11 cellular contexts compared by ENCODE assay signal in the genomic region with DNA sequence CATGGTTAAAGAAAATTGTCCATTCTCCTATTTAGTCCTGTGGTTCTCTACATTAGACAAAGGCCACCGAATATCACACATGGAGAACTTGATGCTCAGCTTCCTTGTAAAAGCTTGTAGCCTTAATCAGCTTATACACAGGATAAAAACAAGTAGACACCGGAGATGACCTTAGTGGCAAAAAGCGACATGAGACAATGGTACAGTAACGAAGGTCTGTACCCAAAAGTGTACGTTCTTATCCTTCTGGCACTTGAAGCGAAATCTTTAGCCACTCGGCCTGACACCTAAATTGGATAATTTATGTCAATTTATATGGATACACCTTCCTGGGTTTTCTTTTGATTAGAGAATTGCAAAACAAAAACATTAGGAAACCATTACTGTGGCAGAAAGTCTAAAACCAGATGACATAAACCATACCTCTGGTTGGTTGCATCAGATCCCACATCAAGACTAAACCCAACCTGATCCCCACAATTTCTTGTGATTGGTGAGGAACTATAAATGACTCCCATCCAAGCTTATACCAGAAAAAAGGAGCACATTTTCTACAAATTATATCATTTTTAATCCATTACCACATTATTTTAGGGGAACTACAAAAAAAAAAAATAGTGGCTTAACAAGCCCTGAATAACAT. TPM values are rescaled to one million over a fixed set of nuclear protein-coding genes. Genes with fewer than 3 reads are reported as not detected.
DNase-seq lines count a peak whose midpoint lies in the region; ATAC-seq, FAIRE-seq and TF ChIP-seq lines count a peak whose summit lies in the region.
"Had no signal": no experiment of that assay in that cellular context is flagged by ENCODE, and none has a peak within 500 bp of the region (broad histone marks: within the 10 kb centered on the region; RNA-seq: fewer than 3 reads in every experiment).

No MANE protein-coding gene starts in this region.

- peaks cover 44 to 50% (median 46%) of the 10 kb centered on the region in 3 donors for H3K4me1 Mint-ChIP-seq in IgD-negative memory B cell

- DNase-seq in GM12878 (ENCODE audit: low read depth, low spot score), result no peak
- DNase-seq in NCI-H510A treated with DMSO at 0.1 percent for 48 hours (lab: John Stamatoyannopoulos, UW), result no peak
- no peak for DNase-seq in GM13977 (ENCODE audit: low spot score)
- no peak for DNase-seq in mesenteric fat pad (ENCODE audit: low spot score)
- DNase-seq: activated CD4-positive, CD25-positive, alpha-beta regulatory T cell treated with anti-CD3 and anti-CD28 coated beads, Interleukin-2, amount 50 U/mL, for 72 hours; COR-L47; RPMI8226 had no signal

- RAD21 ChIA-PET in GM12878 (lab: Charles Lee; ENCODE audit: unreplicated experiment), result interaction anchor here (0.6 to 1.4 kb wide), 2 partner anchors 32 to 36 kb away, joined by 3 to 4 read pairs; partner anchors contain the start of gene PHF20

- TF ChIP-seq EP300 in GM12878 (IDR thresholded peaks at IDR 0.05; ENCODE audit: borderline replicate concordance in 1 of 2, control insufficient read depth in 1 of 2, low read depth in 2 of 2, low read length in 2 of 2), result no peak

- H4K20me1 ChIP-seq in BLaER1 (peaks cover 100% of the 10 kb centered on the region), GM12878 (ENCODE audit: control insufficient read depth, insufficient read depth) (peaks cover 10% of the 10 kb centered on the region)

- H3K4me2 ChIP-seq in BLaER1, result 0 out of 2 replicates have a peak overlapping the region, but pooled peaks have one; percentile 2
- peak overlapping the region; percentile 33; the same call in 1 of the 2 replicates for H3K4me2 ChIP-seq in GM12878 (ENCODE audit: control insufficient read depth, insufficient read depth)

- H3K79me2 ChIP-seq in GM12878 (ENCODE audit: control insufficient read depth, insufficient read depth, low read length), result peaks cover 97% of the 10 kb centered on the region

- H3K27me3 Mint-ChIP-seq in IgD-negative memory B cell, result no peaks in the 10 kb centered on the region

- 70% methylated on average over 7 of the region's 7 CpGs for WGBS in GM12878 (ENCODE audit: insufficient coverage, insufficient replicate concordance, low lambda C conversion rate, missing lambda C conversion rate)

- H3K4me1 ChIP-seq in BLaER1 (peaks cover 54% of the 10 kb centered on the region), GM12878 (ENCODE audit: control insufficient read depth, insufficient read depth, low read length) (peaks cover 2% of the 10 kb centered on the region; the same call in 1 of the 2 replicates), mucosa of stomach (ENCODE audit: control insufficient read depth, insufficient read depth, low read length) (peaks cover 47% of the 10 kb centered on the region)

- peak overlapping the region in 3 of 4 donors; percentile 18 to 69 (median 50) for H3K4me3 Mint-ChIP-seq in IgD-negative memory B cell

- H3K36me3 Mint-ChIP-seq in IgD-negative memory B cell, result peaks cover 4% of the 10 kb centered on the region

- POLR2A ChIA-PET in GM12878 (lab: Charles Lee), result interaction anchor here (2.0 kb wide), 1 partner anchor 8 kb away, joined by 15 read pairs; no protein-coding TSS in a partner anchor

- H3K4me3 ChIP-seq in BLaER1 (no peak overlapping the region), GM12878 (peak overlapping the region; percentile 34; the same call in 1 of the 2 replicates), mucosa of stomach (ENCODE audit: low read length) (no peak overlapping the region)

- no peak for TF ChIP-seq POLR2A in GM12878 (IDR thresholded peaks at IDR 0.05; ENCODE audit: low read depth, low read length)

- no peak for FAIRE-seq in GM12878 (lab: Jason Lieb, UNC)

- TF ChIP-seq CTCF in GM12878 (IDR thresholded peaks at IDR 0.05 in 2 of 3, conservative IDR thresholded peaks at IDR 0.05 in 1 of 3; ENCODE audit: control insufficient read depth in 2 of 3, extremely low read depth in 1 of 3, insufficient read depth in 1 of 3, low read depth in 3 of 3, low read length in 3 of 3) (no peak), GM13977 (IDR thresholded peaks at IDR 0.05; ENCODE audit: extremely low read depth, insufficient read depth, missing control alignments) (no peak)

- intact Hi-C loops in GM12878 (cut with micrococcal nuclease; ENCODE audit: unreplicated experiment), result loop anchor here (10.0 kb wide), 1 partner anchor 149 kb away; no protein-coding TSS in a partner anchor

- CTCF ChIA-PET in GM12878 (lab: Yijun Ruan, JAX), result interaction anchor here (0.6 to 1.2 kb wide), 5 partner anchors 18 to 118 kb away, joined by 3 read pairs; partner anchors contain the start of genes NFS1 and ROMO1

- H3K27ac ChIP-seq in BLaER1, result no peak overlapping the region
- no peak overlapping the region for H3K27ac ChIP-seq in GM12878 (ENCODE audit: control insufficient read depth, insufficient read depth)

- H3K9ac ChIP-seq in BLaER1 (no peak overlapping the region), GM12878 (ENCODE audit: control insufficient read depth, insufficient read depth, low read length) (no peak overlapping the region), mucosa of stomach (ENCODE audit: low read length) (peak overlapping the region; percentile 23)

- H3K36me3 ChIP-seq in BLaER1 (peaks cover 97% of the 10 kb centered on the region), GM12878 (ENCODE audit: control insufficient read depth in 2 of 2, insufficient read depth in 2 of 2, low read length in 1 of 2) (peaks cover 11 to 37% of the 10 kb centered on the region in 2 experiments), mucosa of stomach (ENCODE audit: control insufficient read depth, insufficient read depth, low read length) (peaks cover 15% of the 10 kb centered on the region)

- no peaks in the 10 kb centered on the region for H3K9me3 ChIP-seq in BLaER1
- H3K9me3 ChIP-seq in GM12878 (replicated peaks; ENCODE audit: control insufficient read depth, insufficient read depth, low read length), result no peaks in the 10 kb centered on the region
- no peaks in the 10 kb centered on the region for H3K9me3 ChIP-seq in mucosa of stomach (ENCODE audit: control insufficient read depth, low read length)

- H2AFZ ChIP-seq in GM12878 (ENCODE audit: control insufficient read depth, low read depth, low read length), result no peak overlapping the region

- TF ChIP-seq RAD21 in GM12878 (IDR thresholded peaks at IDR 0.05; ENCODE audit: insufficient read depth, low read depth, low read length), result no peak

- H3K9me3 Mint-ChIP-seq in IgD-negative memory B cell, result no peaks in the 10 kb centered on the region

- SMC1A ChIA-PET in GM12878 (lab: Charles Lee; ENCODE audit: uncharacterized antibody, unreplicated experiment), result interaction anchor here (0.6 to 2.3 kb wide), 7 partner anchors 17 to 219 kb away, joined by 3 to 7 read pairs (median 3); partner anchors contain the start of gene SCAND1

- H3K27me3 ChIP-seq in BLaER1 (no peaks in the 10 kb centered on the region), GM12878 (replicated peaks in 1 of 2; ENCODE audit: control insufficient read depth in 2 of 2, insufficient read depth in 2 of 2, low read length in 1 of 2) (no peaks in the 10 kb centered on the region), mucosa of stomach (ENCODE audit: control insufficient read depth, insufficient read depth, low read length) (no peaks in the 10 kb centered on the region)

- peak overlapping the region in 2 of 3 donors; percentile 11 to 79 for H3K27ac Mint-ChIP-seq in IgD-negative memory B cell

- TSS peak; percentile 0 for BruUV-seq in GM12878 (replicated peaks; lab: Mats Ljungman, UMichigan)

- in situ Hi-C loops in GM12878 (cut with MboI) (no loop called here), GM13977 (cut with MboI; ENCODE audit: low pct_unique_long_range_greater_than_20kb, low sequenced_read_pairs, unreplicated experiment) (no loop called here)

- ATAC-seq in GM12878, result no peak
- ATAC-seq in HG02970 (IDR thresholded peaks at IDR 0.05; ENCODE audit: low FRiP score, unreplicated experiment), result no peak

RNA-seq across cellular contexts. Expression of gene RBM39, which starts 6.1 kb away (rescaled TPM):
- polyA plus RNA-seq in IgD-negative memory B cell (191 TPM), GM12878 (2011; rRNA removed) (248 and 261 TPM in 2 replicates), GM12878 (2014; fragmentation: Illumina TruSeq; extraction: Trizol) (205 and 235 TPM in 2 replicates), GM12878 (2014; fragmentation: Nextera tagmentation; extraction: Ambion mirVana) (100 to 1,000 TPM; 135 to 150 TPM), GM12878 (2014; rRNA removed) (163 and 180 TPM in 2 replicates), GM12878 (2016; fragmentation: Nextera tagmentation; extraction: Ambion mirVana) (100 to 1,000 TPM; 219 to 232 TPM)
- 1,290 and 1,415 TPM in 2 replicates for total RNA-seq in GM12878 (2013; cell fraction: nucleolus; rRNA removed)
- total RNA-seq in GM12878 (2014; rRNA removed) (261 and 305 TPM in 2 replicates), GM12878 (2014; rRNA removed; fragmentation: Illumina TruSeq; extraction: Trizol) (280 and 283 TPM in 2 replicates), GM12878 (2021) (188 and 216 TPM in 2 replicates), mesenteric fat pad (269 TPM)
- polyA plus RNA-seq in GM12878 (2011; ENCODE audit: low read depth), result 205 TPM
- polyA plus RNA-seq in GM12878 (2011; cell fraction: cytosol; rRNA removed), result 74.5 and 95.9 TPM in 2 replicates
- polyA plus RNA-seq in GM12878 (2011; cell fraction: nucleus; rRNA removed), result 645 and 683 TPM in 2 replicates
- polyA plus RNA-seq in GM12878 (2012), result 233 and 286 TPM in 2 replicates
- 139 and 204 TPM in 2 replicates for polyA minus RNA-seq in GM12878 (2011; rRNA and poly(A)+ RNA removed)
- 50.1 and 57.2 TPM in 2 replicates for polyA minus RNA-seq in GM12878 (2011; cell fraction: cytosol; rRNA and poly(A)+ RNA removed)
- 246 and 301 TPM in 2 replicates for polyA minus RNA-seq in GM12878 (2011; cell fraction: nucleus; rRNA and poly(A)+ RNA removed)

RNA-seq across cellular contexts. Expression of gene PHF20, which starts 35.9 kb away (rescaled TPM):
- 107 TPM for polyA plus RNA-seq in IgD-negative memory B cell
- total RNA-seq in GM12878 (2013; cell fraction: nucleolus; rRNA removed), result 74.8 and 82.6 TPM in 2 replicates
- total RNA-seq in GM12878 (2014; rRNA removed), result 35.5 and 44.0 TPM in 2 replicates
- total RNA-seq in GM12878 (2014; rRNA removed; fragmentation: Illumina TruSeq; extraction: Trizol), result 45.0 and 45.1 TPM in 2 replicates
- 41.7 and 49.0 TPM in 2 replicates for total RNA-seq in GM12878 (2021)
- polyA plus RNA-seq in GM12878 (2011; ENCODE audit: low read depth), result 42.5 TPM
- polyA plus RNA-seq in GM12878 (2011; rRNA removed), result 31.6 and 43.4 TPM in 2 replicates
- polyA plus RNA-seq in GM12878 (2011; cell fraction: cytosol; rRNA removed), result 25.0 and 30.3 TPM in 2 replicates
- 37.1 and 53.9 TPM in 2 replicates for polyA plus RNA-seq in GM12878 (2011; cell fraction: nucleus; rRNA removed)
- 38.7 and 45.3 TPM in 2 replicates for polyA plus RNA-seq in GM12878 (2012)
- 48.5 and 52.0 TPM in 2 replicates for polyA plus RNA-seq in GM12878 (2014; fragmentation: Illumina TruSeq; extraction: Trizol)
- polyA plus RNA-seq in GM12878 (2014; fragmentation: Nextera tagmentation; extraction: Ambion mirVana), result 10 to 100 TPM; 90.7 to 91.2 TPM
- 44.9 TPM in 2 replicates for polyA plus RNA-seq in GM12878 (2014; rRNA removed)
- 10 to 100 TPM; 53.1 to 53.5 TPM for polyA plus RNA-seq in GM12878 (2016; fragmentation: Nextera tagmentation; extraction: Ambion mirVana)
- polyA minus RNA-seq in GM12878 (2011; rRNA and poly(A)+ RNA removed), result 46.9 and 55.6 TPM in 2 replicates
- polyA minus RNA-seq in GM12878 (2011; cell fraction: cytosol; rRNA and poly(A)+ RNA removed), result 14.4 and 18.6 TPM in 2 replicates
- polyA minus RNA-seq in GM12878 (2011; cell fraction: nucleus; rRNA and poly(A)+ RNA removed), result 23.5 and 48.9 TPM in 2 replicates
- 59.8 TPM for total RNA-seq in mesenteric fat pad

RNA-seq across cellular contexts. Expression of gene ROMO1, which starts 36.7 kb away (rescaled TPM):
- 323 TPM for polyA plus RNA-seq in IgD-negative memory B cell
- total RNA-seq in GM12878 (2013; cell fraction: nucleolus; rRNA removed), result 3.6 and 6.1 TPM in 2 replicates
- 319 and 354 TPM in 2 replicates for total RNA-seq in GM12878 (2014; rRNA removed)
- 50.9 and 66.5 TPM in 2 replicates for total RNA-seq in GM12878 (2014; rRNA removed; fragmentation: Illumina TruSeq; extraction: Trizol)
- total RNA-seq in GM12878 (2021), result 154 and 161 TPM in 2 replicates
- 238 TPM for polyA plus RNA-seq in GM12878 (2011; ENCODE audit: low read depth)
- 50.2 and 103 TPM in 2 replicates for polyA plus RNA-seq in GM12878 (2011; rRNA removed)
- 335 and 406 TPM in 2 replicates for polyA plus RNA-seq in GM12878 (2011; cell fraction: cytosol; rRNA removed)
- 128 and 138 TPM in 2 replicates for polyA plus RNA-seq in GM12878 (2011; cell fraction: nucleus; rRNA removed)
- 209 and 246 TPM in 2 replicates for polyA plus RNA-seq in GM12878 (2012)
- polyA plus RNA-seq in GM12878 (2014; fragmentation: Illumina TruSeq; extraction: Trizol), result 3.7 and 23.2 TPM in 2 replicates
- 100 to 1,000 TPM; 565 to 631 TPM for polyA plus RNA-seq in GM12878 (2014; fragmentation: Nextera tagmentation; extraction: Ambion mirVana)
- polyA plus RNA-seq in GM12878 (2014; rRNA removed), result 349 and 538 TPM in 2 replicates
- polyA plus RNA-seq in GM12878 (2016; fragmentation: Nextera tagmentation; extraction: Ambion mirVana), result 100 to 1,000 TPM; 502 to 547 TPM
- 14.2 and 36.2 TPM in 2 replicates for polyA minus RNA-seq in GM12878 (2011; rRNA and poly(A)+ RNA removed)
- 25.7 and 29.7 TPM in 2 replicates for polyA minus RNA-seq in GM12878 (2011; cell fraction: cytosol; rRNA and poly(A)+ RNA removed)
- 11.8 and 20.9 TPM in 2 replicates for polyA minus RNA-seq in GM12878 (2011; cell fraction: nucleus; rRNA and poly(A)+ RNA removed)
- total RNA-seq in mesenteric fat pad, result 141 TPM

RNA-seq across cellular contexts. Expression of gene NFS1, which starts 36.8 kb away (rescaled TPM):
- polyA plus RNA-seq in IgD-negative memory B cell (18.1 TPM), GM12878 (2011; rRNA removed) (55.3 and 62.9 TPM in 2 replicates), GM12878 (2014; fragmentation: Illumina TruSeq; extraction: Trizol) (32.3 and 34.4 TPM in 2 replicates), GM12878 (2014; fragmentation: Nextera tagmentation; extraction: Ambion mirVana) (10 to 100 TPM in 1 of 2 experiments, 1 to 10 TPM in 1; 9.2 to 17.8 TPM), GM12878 (2014; rRNA removed) (69.2 and 74.1 TPM in 2 replicates), GM12878 (2016; fragmentation: Nextera tagmentation; extraction: Ambion mirVana) (10 to 100 TPM; 41.1 to 45.0 TPM)
- total RNA-seq in GM12878 (2013; cell fraction: nucleolus; rRNA removed), result 33.5 and 39.1 TPM in 2 replicates
- total RNA-seq in GM12878 (2014; rRNA removed) (36.9 and 46.6 TPM in 2 replicates), GM12878 (2014; rRNA removed; fragmentation: Illumina TruSeq; extraction: Trizol) (26.9 and 28.2 TPM in 2 replicates), GM12878 (2021) (40.2 and 41.0 TPM in 2 replicates), mesenteric fat pad (23.5 TPM)
- polyA plus RNA-seq in GM12878 (2011; ENCODE audit: low read depth), result 28.4 TPM
- 66.6 and 112 TPM in 2 replicates for polyA plus RNA-seq in GM12878 (2011; cell fraction: cytosol; rRNA removed)
- polyA plus RNA-seq in GM12878 (2011; cell fraction: nucleus; rRNA removed), result 77.6 and 111 TPM in 2 replicates
- polyA plus RNA-seq in GM12878 (2012), result 19.9 and 31.2 TPM in 2 replicates
- polyA minus RNA-seq in GM12878 (2011; rRNA and poly(A)+ RNA removed), result 43.2 and 49.5 TPM in 2 replicates
- polyA minus RNA-seq in GM12878 (2011; cell fraction: cytosol; rRNA and poly(A)+ RNA removed), result 9.8 and 15.6 TPM in 2 replicates
- polyA minus RNA-seq in GM12878 (2011; cell fraction: nucleus; rRNA and poly(A)+ RNA removed), result 8.1 and 15.0 TPM in 2 replicates
